In genomic region chr16:12749076-12749475, GRCh38 we compare ENCODE assay signal across 22 cellular contexts.
"Had no signal": no experiment of that assay in that cellular context is flagged by ENCODE, and none has a peak within 500 bp of the region (broad histone marks: within the 10 kb centered on the region; RNA-seq: fewer than 3 reads in every experiment).

No MANE protein-coding gene starts in this region.

- H3K4me3 ChIP-seq: esophagus squamous epithelium, gastroesophageal sphincter, left ventricle myocardium inferior, ovary, psoas muscle, right atrium auricular region, SJCRH30, stomach, suprapubic skin, transverse colon had no signal

- H3K27me3 ChIP-seq: esophagus squamous epithelium, gastroesophageal sphincter, neutrophil, ovary, right atrium auricular region, SJCRH30, stomach, suprapubic skin, transverse colon had no signal

- H3K4me3 Mint-ChIP-seq: endodermal cell, mesothelial cell of epicardium, nephron, WTC11 had no signal

- H3K27ac Mint-ChIP-seq: endodermal cell, mesothelial cell of epicardium, nephron, WTC11 had no signal

- H3K27ac ChIP-seq: esophagus squamous epithelium, gastroesophageal sphincter, left ventricle myocardium inferior, neutrophil, ovary, psoas muscle, right atrium auricular region, SJCRH30, stomach, suprapubic skin, transverse colon had no signal

- H3K4me1 Mint-ChIP-seq: nephron, WTC11 had no signal

- H3K27me3 Mint-ChIP-seq: activated naive CD8-positive, alpha-beta T cell treated with anti-CD3 and anti-CD28 coated beads, Interleukin-2, amount 10 ng/mL, durations not matched to agents 7 days and 5 days had no signal

- ATAC-seq: gastroesophageal sphincter, psoas muscle, WTC11 had no signal

- H3K9me3 ChIP-seq: neutrophil, ovary, psoas muscle, SJCRH30 had no signal

- H3K4me1 ChIP-seq: esophagus squamous epithelium, gastroesophageal sphincter, left ventricle myocardium inferior, psoas muscle, right atrium auricular region, SJCRH30, suprapubic skin had no signal

- H3K36me3 ChIP-seq: esophagus squamous epithelium, gastroesophageal sphincter, ovary, right atrium auricular region, SJCRH30, suprapubic skin, transverse colon had no signal

- DNase-seq: activated naive CD8-positive, alpha-beta T cell treated with anti-CD3 and anti-CD28 coated beads, Interleukin-2, amount 10 ng/mL, durations not matched to agents 7 days and 5 days; activated T-cell treated with anti-CD3 and anti-CD28 coated beads for 4 hours; cortex of kidney; endodermal cell; esophagus squamous epithelium; head of caudate nucleus; left ventricle myocardium inferior; ovary; psoas muscle; SJCRH30; stimulated activated CD4-positive, alpha-beta T cell treated with anti-CD3 and anti-CD28 coated beads, Interleukin-4, amount 100 ng/mL, for 4 hours; stomach; T-helper 1 cell; T1000; transverse colon had no signal
